ENCODE assay signal across 18 cellular contexts in genomic region chr5:173704615-173705511, GRCh38.
"Had no signal": no experiment of that assay in that cellular context is flagged by ENCODE, and none has a peak within 500 bp of the region (broad histone marks: within the 10 kb centered on the region; RNA-seq: fewer than 3 reads in every experiment).

No MANE protein-coding gene starts in this region.

- DNase-seq: activated B cell treated with CpG ODN at 0.5 μM for 24 hours; activated CD4-positive, alpha-beta T cell treated with anti-CD3 and anti-CD28 coated beads for 4 hours; activated CD4-positive, alpha-beta T cell treated with anti-CD3 and anti-CD28 coated beads, Interleukin-2, amount 50 U/mL, for 48 hours; activated CD8-positive, alpha-beta memory T cell treated with anti-CD3 and anti-CD28 coated beads, Interleukin-2, amount 50 U/mL, for 48 hours; activated naive CD4-positive, alpha-beta T cell treated with Interleukin-2 at 50 U/mL for 16 hours; activated naive CD8-positive, alpha-beta T cell treated with anti-CD3 and anti-CD28 coated beads for 36 hours; activated T-cell treated with anti-CD3 and anti-CD28 coated beads, Interleukin-2, amount 50 U/mL, for 48 hours; amniotic stem cell; cerebellar nuclear complex; hippocampal formation; kidney glomerular epithelial cell; mesenchymal stem cell; stimulated activated CD4-positive, alpha-beta T cell treated with anti-CD3 and anti-CD28 coated beads, Interleukin-4, amount 100 ng/mL, for 24 hours; stimulated activated naive CD4-positive, alpha-beta T cell treated with Interleukin-2 at 50 U/mL for 16 hours; T-cell; upper lobe of left lung had no signal

- H3K27ac ChIP-seq: coronary artery, esophagus muscularis mucosa, upper lobe of left lung had no signal

- H3K9me3 ChIP-seq: esophagus muscularis mucosa, upper lobe of left lung had no signal

- H3K36me3 ChIP-seq: esophagus muscularis mucosa, upper lobe of left lung had no signal

- H3K27me3 ChIP-seq: upper lobe of left lung had no signal

- ATAC-seq: T-cell had no signal

- H3K4me3 ChIP-seq: coronary artery, esophagus muscularis mucosa, upper lobe of left lung had no signal
